Comparison of ENCODE assay signal across 1 cellular context in the genomic region with DNA sequence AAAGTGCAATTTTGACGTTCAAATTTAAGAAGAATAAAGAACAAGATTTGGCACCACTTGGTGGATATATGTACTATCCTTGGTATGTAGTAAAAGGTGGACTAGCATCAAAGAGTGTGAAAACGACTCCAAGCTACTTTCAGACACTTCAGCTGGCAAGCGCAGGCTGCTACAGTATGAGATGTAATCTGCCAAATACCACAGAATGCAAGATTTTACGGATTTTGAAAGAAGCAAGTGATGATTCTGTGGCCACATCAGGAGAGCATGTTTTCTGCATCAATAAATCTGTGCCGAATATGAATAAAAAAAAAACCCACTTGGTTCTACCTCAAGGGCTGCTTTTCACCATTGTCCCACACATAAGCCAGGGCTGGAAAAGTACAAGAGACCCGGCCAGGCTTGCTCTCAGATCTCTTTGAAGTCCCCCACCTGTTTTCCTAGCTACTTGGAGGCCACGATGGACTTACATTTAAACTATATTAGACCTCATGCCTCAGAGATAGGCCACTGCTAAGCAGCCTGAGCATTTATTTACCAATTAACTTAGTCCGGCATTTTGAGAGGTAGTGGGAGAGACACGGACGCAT.
TF ChIP-seq lines count a peak whose summit lies in the region.

No MANE protein-coding gene starts in this region.

TF ChIP-seq in GM12878, 131 proteins besides CTCF, POLR2A, EP300 and RAD21 (continued from another document and continues in another):
- TF ChIP-seq, protein P1, sequence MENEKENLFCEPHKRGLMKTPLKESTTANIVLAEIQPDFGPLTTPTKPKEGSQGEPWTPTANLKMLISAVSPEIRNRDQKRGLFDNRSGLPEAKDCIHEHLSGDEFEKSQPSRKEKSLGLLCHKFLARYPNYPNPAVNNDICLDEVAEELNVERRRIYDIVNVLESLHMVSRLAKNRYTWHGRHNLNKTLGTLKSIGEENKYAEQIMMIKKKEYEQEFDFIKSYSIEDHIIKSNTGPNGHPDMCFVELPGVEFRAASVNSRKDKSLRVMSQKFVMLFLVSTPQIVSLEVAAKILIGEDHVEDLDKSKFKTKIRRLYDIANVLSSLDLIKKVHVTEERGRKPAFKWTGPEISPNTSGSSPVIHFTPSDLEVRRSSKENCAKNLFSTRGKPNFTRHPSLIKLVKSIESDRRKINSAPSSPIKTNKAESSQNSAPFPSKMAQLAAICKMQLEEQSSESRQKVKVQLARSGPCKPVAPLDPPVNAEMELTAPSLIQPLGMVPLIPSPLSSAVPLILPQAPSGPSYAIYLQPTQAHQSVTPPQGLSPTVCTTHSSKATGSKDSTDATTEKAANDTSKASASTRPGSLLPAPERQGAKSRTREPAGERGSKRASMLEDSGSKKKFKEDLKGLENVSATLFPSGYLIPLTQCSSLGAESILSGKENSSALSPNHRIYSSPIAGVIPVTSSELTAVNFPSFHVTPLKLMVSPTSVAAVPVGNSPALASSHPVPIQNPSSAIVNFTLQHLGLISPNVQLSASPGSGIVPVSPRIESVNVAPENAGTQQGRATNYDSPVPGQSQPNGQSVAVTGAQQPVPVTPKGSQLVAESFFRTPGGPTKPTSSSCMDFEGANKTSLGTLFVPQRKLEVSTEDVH (IDR thresholded peaks at IDR 0.05; ENCODE audit: low read depth, partially characterized antibody): no peak
- TF ChIP-seq MXI1 (IDR thresholded peaks at IDR 0.05; ENCODE audit: low read depth, low read length) (no peak), RCOR1 (conservative IDR thresholded peaks at IDR 0.05; ENCODE audit: low read depth, low read length) (no peak), EZH2 (IDR thresholded peaks at IDR 0.05; ENCODE audit: borderline replicate concordance, control insufficient read depth, low read depth, low read length) (no peak), MEF2B (IDR thresholded peaks at IDR 0.05; ENCODE audit: partially characterized antibody, poor library complexity, severe bottlenecking) (no peak), BACH1 (IDR thresholded peaks at IDR 0.05; ENCODE audit: borderline replicate concordance) (no peak), NR2F1 (conservative IDR thresholded peaks at IDR 0.05) (no peak), SP1 (IDR thresholded peaks at IDR 0.05; ENCODE audit: low read depth, low read length) (no peak), BCL11A (IDR thresholded peaks at IDR 0.05; ENCODE audit: low read depth, low read length) (no peak), MTA2 (IDR thresholded peaks at IDR 0.05; ENCODE audit: low read depth) (no peak), KLF5 (IDR thresholded peaks at IDR 0.05; ENCODE audit: partially characterized antibody) (no peak), NFXL1 (IDR thresholded peaks at IDR 0.05; ENCODE audit: borderline replicate concordance) (no peak), CHD1 (IDR thresholded peaks at IDR 0.05; ENCODE audit: low read depth, low read length) (no peak), ZBED1 (IDR thresholded peaks at IDR 0.05; ENCODE audit: borderline replicate concordance) (no peak), EED (IDR thresholded peaks at IDR 0.05; ENCODE audit: low read depth) (0 out of 2 replicates have a peak, but pooled peaks have one; percentile 35), IKZF2 (IDR thresholded peaks at IDR 0.05) (no peak), HDAC6 (IDR thresholded peaks at IDR 0.05; ENCODE audit: unreplicated experiment) (no peak), TBL1XR1 (IDR thresholded peaks at IDR 0.05; ENCODE audit: low read depth, low read length) (no peak), NRF1 (conservative IDR thresholded peaks at IDR 0.05; ENCODE audit: low read depth, low read length) (no peak), CBX3 (IDR thresholded peaks at IDR 0.05; ENCODE audit: borderline replicate concordance, low read depth) (no peak), SMC3 (IDR thresholded peaks at IDR 0.05; ENCODE audit: borderline replicate concordance, low read length) (no peak), NFYA (IDR thresholded peaks at IDR 0.05; ENCODE audit: borderline replicate concordance, low read depth, low read length) (no peak), MTA3 (IDR thresholded peaks at IDR 0.05; ENCODE audit: borderline replicate concordance, low read length) (0 out of 2 replicates have a peak, but pooled peaks have one; percentile 56), CEBPB (IDR thresholded peaks at IDR 0.05; ENCODE audit: borderline replicate concordance in 1 of 2, low read depth in 2 of 2, low read length in 2 of 2) (no peak), ZNF207 (IDR thresholded peaks at IDR 0.05; ENCODE audit: borderline replicate concordance) (no peak), PML (IDR thresholded peaks at IDR 0.05; ENCODE audit: low read length) (peak; percentile 44; the same call in 1 of the 2 replicates), MYC (IDR thresholded peaks at IDR 0.05; ENCODE audit: insufficient read depth, insufficient read length, insufficient replicate concordance, low read length, severe bottlenecking) (no peak), PAX5 (IDR thresholded peaks at IDR 0.05; ENCODE audit: borderline replicate concordance, low read depth, low read length) (0 out of 2 replicates have a peak, but pooled peaks have one; percentile 36), TCF7 (IDR thresholded peaks at IDR 0.05; ENCODE audit: borderline replicate concordance) (peak; percentile 88), NBN (IDR thresholded peaks at IDR 0.05) (no peak), ZNF24 (IDR thresholded peaks at IDR 0.05) (no peak), CREM (IDR thresholded peaks at IDR 0.05; ENCODE audit: low read depth) (peak; percentile 57; the same call in 1 of the 2 replicates), RFX5 (IDR thresholded peaks at IDR 0.05; ENCODE audit: low read depth, low read length) (no peak), SREBF2 (IDR thresholded peaks at IDR 0.05; ENCODE audit: low read length) (no peak), CHD2 (IDR thresholded peaks at IDR 0.05; ENCODE audit: borderline replicate concordance, low read depth, low read length) (no peak)
- TF ChIP-seq, protein P2, sequence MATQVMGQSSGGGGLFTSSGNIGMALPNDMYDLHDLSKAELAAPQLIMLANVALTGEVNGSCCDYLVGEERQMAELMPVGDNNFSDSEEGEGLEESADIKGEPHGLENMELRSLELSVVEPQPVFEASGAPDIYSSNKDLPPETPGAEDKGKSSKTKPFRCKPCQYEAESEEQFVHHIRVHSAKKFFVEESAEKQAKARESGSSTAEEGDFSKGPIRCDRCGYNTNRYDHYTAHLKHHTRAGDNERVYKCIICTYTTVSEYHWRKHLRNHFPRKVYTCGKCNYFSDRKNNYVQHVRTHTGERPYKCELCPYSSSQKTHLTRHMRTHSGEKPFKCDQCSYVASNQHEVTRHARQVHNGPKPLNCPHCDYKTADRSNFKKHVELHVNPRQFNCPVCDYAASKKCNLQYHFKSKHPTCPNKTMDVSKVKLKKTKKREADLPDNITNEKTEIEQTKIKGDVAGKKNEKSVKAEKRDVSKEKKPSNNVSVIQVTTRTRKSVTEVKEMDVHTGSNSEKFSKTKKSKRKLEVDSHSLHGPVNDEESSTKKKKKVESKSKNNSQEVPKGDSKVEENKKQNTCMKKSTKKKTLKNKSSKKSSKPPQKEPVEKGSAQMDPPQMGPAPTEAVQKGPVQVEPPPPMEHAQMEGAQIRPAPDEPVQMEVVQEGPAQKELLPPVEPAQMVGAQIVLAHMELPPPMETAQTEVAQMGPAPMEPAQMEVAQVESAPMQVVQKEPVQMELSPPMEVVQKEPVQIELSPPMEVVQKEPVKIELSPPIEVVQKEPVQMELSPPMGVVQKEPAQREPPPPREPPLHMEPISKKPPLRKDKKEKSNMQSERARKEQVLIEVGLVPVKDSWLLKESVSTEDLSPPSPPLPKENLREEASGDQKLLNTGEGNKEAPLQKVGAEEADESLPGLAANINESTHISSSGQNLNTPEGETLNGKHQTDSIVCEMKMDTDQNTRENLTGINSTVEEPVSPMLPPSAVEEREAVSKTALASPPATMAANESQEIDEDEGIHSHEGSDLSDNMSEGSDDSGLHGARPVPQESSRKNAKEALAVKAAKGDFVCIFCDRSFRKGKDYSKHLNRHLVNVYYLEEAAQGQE (IDR thresholded peaks at IDR 0.05; ENCODE audit: low read depth, low read length): no peak
- TF ChIP-seq, protein P3, sequence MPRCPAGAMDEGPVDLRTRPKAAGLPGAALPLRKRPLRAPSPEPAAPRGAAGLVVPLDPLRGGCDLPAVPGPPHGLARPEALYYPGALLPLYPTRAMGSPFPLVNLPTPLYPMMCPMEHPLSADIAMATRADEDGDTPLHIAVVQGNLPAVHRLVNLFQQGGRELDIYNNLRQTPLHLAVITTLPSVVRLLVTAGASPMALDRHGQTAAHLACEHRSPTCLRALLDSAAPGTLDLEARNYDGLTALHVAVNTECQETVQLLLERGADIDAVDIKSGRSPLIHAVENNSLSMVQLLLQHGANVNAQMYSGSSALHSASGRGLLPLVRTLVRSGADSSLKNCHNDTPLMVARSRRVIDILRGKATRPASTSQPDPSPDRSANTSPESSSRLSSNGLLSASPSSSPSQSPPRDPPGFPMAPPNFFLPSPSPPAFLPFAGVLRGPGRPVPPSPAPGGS (IDR thresholded peaks at IDR 0.05; ENCODE audit: borderline replicate concordance, insufficient read depth, low read depth, low read length, poor library complexity, severe bottlenecking): peak; percentile 60
- TF ChIP-seq, protein P4, sequence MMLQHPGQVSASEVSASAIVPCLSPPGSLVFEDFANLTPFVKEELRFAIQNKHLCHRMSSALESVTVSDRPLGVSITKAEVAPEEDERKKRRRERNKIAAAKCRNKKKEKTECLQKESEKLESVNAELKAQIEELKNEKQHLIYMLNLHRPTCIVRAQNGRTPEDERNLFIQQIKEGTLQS (IDR thresholded peaks at IDR 0.05; ENCODE audit: borderline replicate concordance, extremely low read depth, low read depth, low read length): no peak
- TF ChIP-seq, protein P5, sequence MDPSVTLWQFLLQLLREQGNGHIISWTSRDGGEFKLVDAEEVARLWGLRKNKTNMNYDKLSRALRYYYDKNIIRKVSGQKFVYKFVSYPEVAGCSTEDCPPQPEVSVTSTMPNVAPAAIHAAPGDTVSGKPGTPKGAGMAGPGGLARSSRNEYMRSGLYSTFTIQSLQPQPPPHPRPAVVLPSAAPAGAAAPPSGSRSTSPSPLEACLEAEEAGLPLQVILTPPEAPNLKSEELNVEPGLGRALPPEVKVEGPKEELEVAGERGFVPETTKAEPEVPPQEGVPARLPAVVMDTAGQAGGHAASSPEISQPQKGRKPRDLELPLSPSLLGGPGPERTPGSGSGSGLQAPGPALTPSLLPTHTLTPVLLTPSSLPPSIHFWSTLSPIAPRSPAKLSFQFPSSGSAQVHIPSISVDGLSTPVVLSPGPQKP (IDR thresholded peaks at IDR 0.05; ENCODE audit: low read depth, low read length): no peak
- TF ChIP-seq, protein P6, sequence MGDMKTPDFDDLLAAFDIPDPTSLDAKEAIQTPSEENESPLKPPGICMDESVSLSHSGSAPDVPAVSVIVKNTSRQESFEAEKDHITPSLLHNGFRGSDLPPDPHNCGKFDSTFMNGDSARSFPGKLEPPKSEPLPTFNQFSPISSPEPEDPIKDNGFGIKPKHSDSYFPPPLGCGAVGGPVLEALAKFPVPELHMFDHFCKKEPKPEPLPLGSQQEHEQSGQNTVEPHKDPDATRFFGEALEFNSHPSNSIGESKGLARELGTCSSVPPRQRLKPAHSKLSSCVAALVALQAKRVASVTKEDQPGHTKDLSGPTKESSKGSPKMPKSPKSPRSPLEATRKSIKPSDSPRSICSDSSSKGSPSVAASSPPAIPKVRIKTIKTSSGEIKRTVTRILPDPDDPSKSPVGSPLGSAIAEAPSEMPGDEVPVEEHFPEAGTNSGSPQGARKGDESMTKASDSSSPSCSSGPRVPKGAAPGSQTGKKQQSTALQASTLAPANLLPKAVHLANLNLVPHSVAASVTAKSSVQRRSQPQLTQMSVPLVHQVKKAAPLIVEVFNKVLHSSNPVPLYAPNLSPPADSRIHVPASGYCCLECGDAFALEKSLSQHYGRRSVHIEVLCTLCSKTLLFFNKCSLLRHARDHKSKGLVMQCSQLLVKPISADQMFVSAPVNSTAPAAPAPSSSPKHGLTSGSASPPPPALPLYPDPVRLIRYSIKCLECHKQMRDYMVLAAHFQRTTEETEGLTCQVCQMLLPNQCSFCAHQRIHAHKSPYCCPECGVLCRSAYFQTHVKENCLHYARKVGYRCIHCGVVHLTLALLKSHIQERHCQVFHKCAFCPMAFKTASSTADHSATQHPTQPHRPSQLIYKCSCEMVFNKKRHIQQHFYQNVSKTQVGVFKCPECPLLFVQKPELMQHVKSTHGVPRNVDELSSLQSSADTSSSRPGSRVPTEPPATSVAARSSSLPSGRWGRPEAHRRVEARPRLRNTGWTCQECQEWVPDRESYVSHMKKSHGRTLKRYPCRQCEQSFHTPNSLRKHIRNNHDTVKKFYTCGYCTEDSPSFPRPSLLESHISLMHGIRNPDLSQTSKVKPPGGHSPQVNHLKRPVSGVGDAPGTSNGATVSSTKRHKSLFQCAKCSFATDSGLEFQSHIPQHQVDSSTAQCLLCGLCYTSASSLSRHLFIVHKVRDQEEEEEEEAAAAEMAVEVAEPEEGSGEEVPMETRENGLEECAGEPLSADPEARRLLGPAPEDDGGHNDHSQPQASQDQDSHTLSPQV (IDR thresholded peaks at IDR 0.05): no peak
- TF ChIP-seq, protein P7, sequence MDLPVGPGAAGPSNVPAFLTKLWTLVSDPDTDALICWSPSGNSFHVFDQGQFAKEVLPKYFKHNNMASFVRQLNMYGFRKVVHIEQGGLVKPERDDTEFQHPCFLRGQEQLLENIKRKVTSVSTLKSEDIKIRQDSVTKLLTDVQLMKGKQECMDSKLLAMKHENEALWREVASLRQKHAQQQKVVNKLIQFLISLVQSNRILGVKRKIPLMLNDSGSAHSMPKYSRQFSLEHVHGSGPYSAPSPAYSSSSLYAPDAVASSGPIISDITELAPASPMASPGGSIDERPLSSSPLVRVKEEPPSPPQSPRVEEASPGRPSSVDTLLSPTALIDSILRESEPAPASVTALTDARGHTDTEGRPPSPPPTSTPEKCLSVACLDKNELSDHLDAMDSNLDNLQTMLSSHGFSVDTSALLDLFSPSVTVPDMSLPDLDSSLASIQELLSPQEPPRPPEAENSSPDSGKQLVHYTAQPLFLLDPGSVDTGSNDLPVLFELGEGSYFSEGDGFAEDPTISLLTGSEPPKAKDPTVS (IDR thresholded peaks at IDR 0.05; ENCODE audit: low read depth, low read length): no peak
- TF ChIP-seq, protein P8, sequence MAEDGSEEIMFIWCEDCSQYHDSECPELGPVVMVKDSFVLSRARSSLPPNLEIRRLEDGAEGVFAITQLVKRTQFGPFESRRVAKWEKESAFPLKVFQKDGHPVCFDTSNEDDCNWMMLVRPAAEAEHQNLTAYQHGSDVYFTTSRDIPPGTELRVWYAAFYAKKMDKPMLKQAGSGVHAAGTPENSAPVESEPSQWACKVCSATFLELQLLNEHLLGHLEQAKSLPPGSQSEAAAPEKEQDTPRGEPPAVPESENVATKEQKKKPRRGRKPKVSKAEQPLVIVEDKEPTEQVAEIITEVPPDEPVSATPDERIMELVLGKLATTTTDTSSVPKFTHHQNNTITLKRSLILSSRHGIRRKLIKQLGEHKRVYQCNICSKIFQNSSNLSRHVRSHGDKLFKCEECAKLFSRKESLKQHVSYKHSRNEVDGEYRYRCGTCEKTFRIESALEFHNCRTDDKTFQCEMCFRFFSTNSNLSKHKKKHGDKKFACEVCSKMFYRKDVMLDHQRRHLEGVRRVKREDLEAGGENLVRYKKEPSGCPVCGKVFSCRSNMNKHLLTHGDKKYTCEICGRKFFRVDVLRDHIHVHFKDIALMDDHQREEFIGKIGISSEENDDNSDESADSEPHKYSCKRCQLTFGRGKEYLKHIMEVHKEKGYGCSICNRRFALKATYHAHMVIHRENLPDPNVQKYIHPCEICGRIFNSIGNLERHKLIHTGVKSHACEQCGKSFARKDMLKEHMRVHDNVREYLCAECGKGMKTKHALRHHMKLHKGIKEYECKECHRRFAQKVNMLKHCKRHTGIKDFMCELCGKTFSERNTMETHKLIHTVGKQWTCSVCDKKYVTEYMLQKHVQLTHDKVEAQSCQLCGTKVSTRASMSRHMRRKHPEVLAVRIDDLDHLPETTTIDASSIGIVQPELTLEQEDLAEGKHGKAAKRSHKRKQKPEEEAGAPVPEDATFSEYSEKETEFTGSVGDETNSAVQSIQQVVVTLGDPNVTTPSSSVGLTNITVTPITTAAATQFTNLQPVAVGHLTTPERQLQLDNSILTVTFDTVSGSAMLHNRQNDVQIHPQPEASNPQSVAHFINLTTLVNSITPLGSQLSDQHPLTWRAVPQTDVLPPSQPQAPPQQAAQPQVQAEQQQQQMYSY (CRISPR knock-in tag; IDR thresholded peaks at IDR 0.05): no peak
